Comparison of ENCODE assay signal across 2 cellular contexts in the genomic region with DNA sequence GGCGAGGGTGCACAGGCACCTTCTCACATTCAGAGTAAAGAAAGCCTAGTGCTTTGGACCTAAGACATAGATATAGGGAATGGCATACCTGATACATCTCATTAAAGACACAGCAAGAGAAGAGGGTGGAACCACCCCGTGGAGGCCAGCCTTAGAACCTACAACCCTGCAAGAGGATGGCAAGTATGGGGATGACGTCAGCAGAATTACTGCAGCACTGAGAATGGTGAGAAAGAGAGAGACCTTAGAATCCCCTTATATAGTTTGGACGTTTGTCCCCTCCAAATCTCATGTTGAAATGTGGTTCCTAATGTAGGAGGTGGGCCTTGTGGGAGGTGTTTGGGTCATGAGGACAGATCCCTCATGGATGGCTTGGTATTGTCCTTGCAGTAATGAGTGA.
TF ChIP-seq lines count a peak whose summit lies in the region.

No MANE protein-coding gene starts in this region.

TF ChIP-seq in HepG2, 621 proteins besides CTCF, POLR2A, EP300 and RAD21:
- peak; percentile 90 for TF ChIP-seq ATF7 (IDR thresholded peaks at IDR 0.05)
- TF ChIP-seq ATF7 (CRISPR knock-in tag; IDR thresholded peaks at IDR 0.05): no peak
- TF ChIP-seq MAFK (conservative IDR thresholded peaks at IDR 0.05 in 1 of 2, IDR thresholded peaks at IDR 0.05 in 1 of 2; ENCODE audit: low read length in 2 of 2): peak in 1 of 2 experiments; percentile 44; a peak in 2 of 4 replicates
- peak; percentile 88 for TF ChIP-seq CREB1 (IDR thresholded peaks at IDR 0.05)
- no peak for TF ChIP-seq CREB1 (CRISPR knock-in tag; IDR thresholded peaks at IDR 0.05)
- no peak for TF ChIP-seq ZNF274 (CRISPR knock-in tag; IDR thresholded peaks at IDR 0.05)

TF ChIP-seq in K562, 482 proteins besides CTCF, POLR2A, EP300 and RAD21:
- TF ChIP-seq HDAC1 (IDR thresholded peaks at IDR 0.05): no peak
- peak; percentile 32; the same call in 1 of the 2 replicates for TF ChIP-seq ATF3 (IDR thresholded peaks at IDR 0.05)
- no peak for TF ChIP-seq ATF3 (CRISPR knock-in tag; conservative IDR thresholded peaks at IDR 0.05)
- TF ChIP-seq ZNF316 (IDR thresholded peaks at IDR 0.05): 0 out of 2 replicates have a peak, but pooled peaks have one; percentile 12
- 0 out of 2 replicates have a peak, but pooled peaks have one; percentile 38 for TF ChIP-seq MAFG (tag; conservative IDR thresholded peaks at IDR 0.05)
- TF ChIP-seq ATF7 (IDR thresholded peaks at IDR 0.05): peak; percentile 15; the same call in 1 of the 2 replicates
